13 cellular contexts compared by ENCODE assay signal in the genomic region with DNA sequence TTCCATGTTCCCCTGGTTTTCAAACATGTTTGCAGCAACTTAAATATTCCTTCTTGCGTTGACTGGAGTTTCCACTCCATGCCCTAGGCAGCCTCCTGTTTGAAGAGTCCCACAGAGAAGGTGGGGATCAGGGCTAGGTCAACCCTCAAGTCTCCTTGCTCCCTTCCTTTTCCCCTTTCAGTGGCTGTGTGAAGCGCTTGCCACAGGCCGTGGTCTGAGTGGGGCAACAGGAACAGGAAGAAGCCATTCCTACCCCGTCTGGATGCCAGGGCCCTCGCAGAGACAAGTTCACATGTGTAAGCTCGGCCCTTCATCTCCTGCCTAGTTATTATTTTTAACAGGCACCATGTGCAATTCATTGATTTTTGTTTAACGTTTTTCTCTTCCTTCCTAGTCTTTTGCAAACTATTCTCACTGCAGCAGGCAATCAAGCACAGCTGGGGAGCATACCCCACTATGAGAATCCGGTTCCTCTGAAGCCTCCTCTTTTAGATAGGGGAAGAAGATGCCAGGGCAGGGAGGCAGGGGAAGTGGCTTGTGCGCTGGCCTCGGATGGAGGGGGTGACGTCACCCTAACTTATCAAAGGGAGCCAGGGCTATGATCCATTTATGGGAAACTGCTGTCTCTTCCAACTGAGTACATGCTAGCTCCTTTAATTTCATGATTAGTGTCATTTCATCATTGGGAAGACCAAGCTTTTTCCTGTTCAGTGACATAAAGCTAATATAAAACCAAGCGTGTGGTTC.
A peak's percentile ranks its signal among the peaks of the same experiment; 100 is the strongest.
DNase-seq lines count a peak whose midpoint lies in the region; ATAC-seq and TF ChIP-seq lines count a peak whose summit lies in the region.
"Had no signal": no experiment of that assay in that cellular context is flagged by ENCODE, and none has a peak within 500 bp of the region (broad histone marks: within the 10 kb centered on the region; RNA-seq: fewer than 3 reads in every experiment).

No MANE protein-coding gene starts in this region.

- intact Hi-C loops in sciatic nerve (cut with DNase I) = no loop called here
- intact Hi-C loops in activated T-helper 2 cell treated with anti-CD3 and anti-CD28 coated beads, Interferon-gamma antibody, Interleukin-2, Interleukin-4, amounts not matched to agents 10 μg/mL and 5 μg/mL and 100 μg/mL, durations not matched to agents 14 hours and 24 hours and 36 hours (cut with micrococcal nuclease) = no loop called here

- no peak overlapping the region for H3K4me3 ChIP-seq in fibroblast of mammary gland (ENCODE audit: control insufficient read depth, low read depth, low read length)
- H3K4me3 ChIP-seq: A549, SK-N-MC had no signal

- H3K36me3 Mint-ChIP-seq in activated T-helper 17 cell treated with anti-CD3 and anti-CD28 coated beads, Interleukin-2, amount 50 U/mL, for 72 hours (ENCODE audit: low read depth) = no peaks in the 10 kb centered on the region
- H3K36me3 Mint-ChIP-seq in activated T-helper 2 cell treated with anti-CD3 and anti-CD28 coated beads, Interferon-gamma antibody, Interleukin-2, Interleukin-4, amounts not matched to agents 10 μg/mL and 5 μg/mL and 100 μg/mL, durations not matched to agents 14 hours and 24 hours and 36 hours (ENCODE audit: low read depth) = no peaks in the 10 kb centered on the region

- TF ChIP-seq CTCF in fibroblast of mammary gland (conservative IDR thresholded peaks at IDR 0.05; ENCODE audit: control insufficient read depth, insufficient read depth, low read depth, low read length) = no peak

- H3K27me3 Mint-ChIP-seq in activated T-helper 17 cell treated with anti-CD3 and anti-CD28 coated beads, Interleukin-2, amount 50 U/mL, for 72 hours = peaks cover 13% of the 10 kb centered on the region
- H3K27me3 Mint-ChIP-seq in activated T-helper 2 cell treated with anti-CD3 and anti-CD28 coated beads, Interferon-gamma antibody, Interleukin-2, Interleukin-4, amounts not matched to agents 10 μg/mL and 5 μg/mL and 100 μg/mL, durations not matched to agents 14 hours and 24 hours and 36 hours (ENCODE audit: low read depth) = peaks cover 4% of the 10 kb centered on the region

- no peaks in the 10 kb centered on the region for H3K9me3 Mint-ChIP-seq in activated T-helper 17 cell treated with anti-CD3 and anti-CD28 coated beads, Interleukin-2, amount 50 U/mL, for 72 hours
- H3K9me3 Mint-ChIP-seq in activated T-helper 2 cell treated with anti-CD3 and anti-CD28 coated beads, Interferon-gamma antibody, Interleukin-2, Interleukin-4, amounts not matched to agents 10 μg/mL and 5 μg/mL and 100 μg/mL, durations not matched to agents 14 hours and 24 hours and 36 hours = no peaks in the 10 kb centered on the region

- H3K4me1 Mint-ChIP-seq in activated T-helper 17 cell treated with anti-CD3 and anti-CD28 coated beads, Interleukin-2, amount 50 U/mL, for 72 hours = no peaks in the 10 kb centered on the region
- H3K4me1 Mint-ChIP-seq in activated T-helper 2 cell treated with anti-CD3 and anti-CD28 coated beads, Interferon-gamma antibody, Interleukin-2, Interleukin-4, amounts not matched to agents 10 μg/mL and 5 μg/mL and 100 μg/mL, durations not matched to agents 14 hours and 24 hours and 36 hours (ENCODE audit: low read depth) = peaks cover 5% of the 10 kb centered on the region

- DNase-seq in SIG-M5 treated with dmso at 0.1 percent for 504 hours (lab: John Stamatoyannopoulos, UW; ENCODE audit: unreplicated experiment) (peak; percentile 61), SIG-M5 (lab: John Stamatoyannopoulos, UW) (no peak), NOMO-1 (lab: John Stamatoyannopoulos, UW; ENCODE audit: unreplicated experiment in 2 of 2) (peak; percentile 82 to 90), fibroblast of mammary gland (ENCODE audit: low read depth) (peak; percentile 66), sciatic nerve (ENCODE audit: low spot score) (no peak), germinal center (ENCODE audit: low spot score) (no peak)
- DNase-seq in activated T-helper 2 cell treated with anti-CD3 and anti-CD28 coated beads, Interferon-gamma antibody, Interleukin-2, Interleukin-4, amounts not matched to agents 10 μg/mL and 5 μg/mL and 100 μg/mL, durations not matched to agents 14 hours and 24 hours and 36 hours (ENCODE audit: low spot score) = no peak
- DNase-seq: activated CD4-positive, alpha-beta T cell treated with anti-CD3 and anti-CD28 coated beads for 36 hours; brain microvascular endothelial cell; NCI-H510A had no signal

- H3K4me3 Mint-ChIP-seq in activated T-helper 17 cell treated with anti-CD3 and anti-CD28 coated beads, Interleukin-2, amount 50 U/mL, for 72 hours = no peak overlapping the region
- no peak overlapping the region for H3K4me3 Mint-ChIP-seq in activated T-helper 2 cell treated with anti-CD3 and anti-CD28 coated beads, Interferon-gamma antibody, Interleukin-2, Interleukin-4, amounts not matched to agents 10 μg/mL and 5 μg/mL and 100 μg/mL, durations not matched to agents 14 hours and 24 hours and 36 hours (ENCODE audit: low read depth)
- H3K4me3 Mint-ChIP-seq: activated CD4-positive, alpha-beta T cell treated with anti-CD3 and anti-CD28 coated beads for 36 hours had no signal

- ATAC-seq in sciatic nerve = peak; percentile 62
- no peak for ATAC-seq in activated T-helper 17 cell treated with anti-CD3 and anti-CD28 coated beads, Interleukin-2, amount 50 U/mL, for 72 hours (replicated peaks)
- ATAC-seq: A549; activated CD4-positive, alpha-beta T cell treated with anti-CD3 and anti-CD28 coated beads for 36 hours had no signal

- H3K27ac Mint-ChIP-seq in activated T-helper 17 cell treated with anti-CD3 and anti-CD28 coated beads, Interleukin-2, amount 50 U/mL, for 72 hours = no peak overlapping the region
- no peak overlapping the region for H3K27ac Mint-ChIP-seq in activated T-helper 2 cell treated with anti-CD3 and anti-CD28 coated beads, Interferon-gamma antibody, Interleukin-2, Interleukin-4, amounts not matched to agents 10 μg/mL and 5 μg/mL and 100 μg/mL, durations not matched to agents 14 hours and 24 hours and 36 hours
- H3K27ac Mint-ChIP-seq: activated CD4-positive, alpha-beta T cell treated with anti-CD3 and anti-CD28 coated beads for 36 hours had no signal

Comparison
In these comparisons a context has a peak if more than half of its experiments do, and no peak if none do; other contexts are left out.
1. DNase-seq: peak in SIG-M5 treated with dmso at 0.1 percent for 504 hours (single experiment), NOMO-1 (2 of 2) and fibroblast of mammary gland (single experiment); none in SIG-M5 (single experiment), sciatic nerve (single experiment), germinal center (single experiment) and activated T-helper 2 cell treated with anti-CD3 and anti-CD28 coated beads, Interferon-gamma antibody, Interleukin-2, Interleukin-4, amounts not matched to agents 10 μg/mL and 5 μg/mL and 100 μg/mL, durations not matched to agents 14 hours and 24 hours and 36 hours (single experiment).